ENCODE assay signal across 1 cellular context in the genomic region with DNA sequence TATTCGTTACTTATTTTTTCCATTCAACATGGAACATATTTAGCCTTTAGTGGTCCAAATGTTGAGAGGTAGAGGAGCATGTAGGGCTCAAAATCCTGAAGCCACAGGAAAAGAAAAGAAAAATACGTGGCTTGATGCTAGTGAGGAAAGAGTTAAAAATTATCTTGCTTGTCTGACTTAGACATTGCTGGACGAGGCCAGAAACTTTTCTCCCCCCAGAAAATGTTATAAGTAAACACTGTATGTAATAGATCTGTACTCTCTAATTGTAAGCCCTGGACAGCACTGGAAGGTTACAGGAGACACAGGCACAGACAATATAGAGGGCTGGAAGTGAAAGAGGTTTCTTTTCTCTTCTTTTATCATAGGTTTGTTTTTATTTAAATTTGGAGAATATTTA.
TF ChIP-seq lines count a peak whose summit lies in the region.

No MANE protein-coding gene starts in this region.

TF ChIP-seq in IMR-90, 13 proteins besides CTCF, POLR2A, EP300 and RAD21 (continued from another document):
- TF ChIP-seq CEBPB (IDR thresholded peaks at IDR 0.05; ENCODE audit: low read depth, low read length): no peak
- no peak for TF ChIP-seq BHLHE40 (IDR thresholded peaks at IDR 0.05; ENCODE audit: low read depth, low read length)
- no peak for TF ChIP-seq SMC3 (IDR thresholded peaks at IDR 0.05; ENCODE audit: low read depth, low read length)
- TF ChIP-seq NFE2L2 (IDR thresholded peaks at IDR 0.05; ENCODE audit: low read depth, low read length): no peak
- no peak for TF ChIP-seq MAZ (IDR thresholded peaks at IDR 0.05; ENCODE audit: borderline replicate concordance, low read depth, low read length)
- TF ChIP-seq, protein P1, sequence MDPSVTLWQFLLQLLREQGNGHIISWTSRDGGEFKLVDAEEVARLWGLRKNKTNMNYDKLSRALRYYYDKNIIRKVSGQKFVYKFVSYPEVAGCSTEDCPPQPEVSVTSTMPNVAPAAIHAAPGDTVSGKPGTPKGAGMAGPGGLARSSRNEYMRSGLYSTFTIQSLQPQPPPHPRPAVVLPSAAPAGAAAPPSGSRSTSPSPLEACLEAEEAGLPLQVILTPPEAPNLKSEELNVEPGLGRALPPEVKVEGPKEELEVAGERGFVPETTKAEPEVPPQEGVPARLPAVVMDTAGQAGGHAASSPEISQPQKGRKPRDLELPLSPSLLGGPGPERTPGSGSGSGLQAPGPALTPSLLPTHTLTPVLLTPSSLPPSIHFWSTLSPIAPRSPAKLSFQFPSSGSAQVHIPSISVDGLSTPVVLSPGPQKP (IDR thresholded peaks at IDR 0.05; ENCODE audit: borderline replicate concordance, low read depth, low read length): no peak
